Comparison of ENCODE assay signal across 1 cellular context in the genomic region with DNA sequence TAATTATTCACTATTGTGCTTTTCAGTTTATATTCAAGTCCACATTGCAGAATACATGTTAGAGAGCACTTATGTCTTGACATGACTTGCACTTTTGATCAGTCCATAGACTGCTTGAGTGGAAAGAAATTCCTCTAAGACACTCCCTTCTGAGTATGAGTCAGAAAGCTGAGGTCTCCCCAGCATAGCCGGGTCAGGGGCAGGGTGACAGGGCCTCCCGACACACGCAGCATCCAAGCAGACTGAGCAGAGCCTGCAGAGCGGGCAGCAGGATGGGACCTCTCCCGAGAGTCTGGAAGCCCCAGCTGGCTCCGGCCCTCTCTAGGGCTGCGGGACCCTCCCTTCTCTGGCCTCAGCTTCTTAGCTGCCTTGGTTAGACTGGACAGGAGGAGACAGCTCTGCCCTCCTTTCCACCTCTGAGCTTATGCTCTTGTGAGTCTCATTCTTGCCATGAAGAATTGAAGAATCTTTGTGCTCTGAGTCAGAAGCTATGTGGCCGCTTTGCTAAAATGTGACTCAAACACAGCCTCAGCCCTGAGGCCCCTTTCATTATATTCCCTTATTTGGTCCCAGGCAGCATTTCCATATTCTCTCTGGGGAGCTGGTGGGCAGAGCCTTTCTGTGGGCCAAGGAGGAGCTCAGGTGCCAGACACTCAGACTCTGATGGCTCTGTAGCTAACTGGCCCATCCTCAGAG.
TF ChIP-seq lines count a peak whose summit lies in the region.

No MANE protein-coding gene starts in this region.

TF ChIP-seq in K562, 482 proteins besides CTCF, POLR2A, EP300 and RAD21 (continues in another document):
- TF ChIP-seq, protein P1, sequence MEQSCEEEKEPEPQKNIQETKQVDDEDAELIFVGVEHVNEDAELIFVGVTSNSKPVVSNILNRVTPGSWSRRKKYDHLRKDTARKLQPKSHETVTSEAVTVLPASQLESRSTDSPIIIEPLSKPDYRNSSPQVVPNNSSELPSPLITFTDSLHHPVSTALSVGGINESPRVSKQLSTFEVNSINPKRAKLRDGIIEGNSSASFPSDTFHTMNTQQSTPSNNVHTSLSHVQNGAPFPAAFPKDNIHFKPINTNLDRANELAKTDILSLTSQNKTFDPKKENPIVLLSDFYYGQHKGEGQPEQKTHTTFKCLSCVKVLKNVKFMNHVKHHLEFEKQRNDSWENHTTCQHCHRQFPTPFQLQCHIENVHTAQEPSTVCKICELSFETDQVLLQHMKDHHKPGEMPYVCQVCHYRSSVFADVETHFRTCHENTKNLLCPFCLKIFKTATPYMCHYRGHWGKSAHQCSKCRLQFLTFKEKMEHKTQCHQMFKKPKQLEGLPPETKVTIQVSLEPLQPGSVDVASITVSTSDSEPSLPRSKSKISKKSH (CRISPR knock-in tag; IDR thresholded peaks at IDR 0.05) = no peak
- no peak for TF ChIP-seq SMARCB1 (IDR thresholded peaks at IDR 0.05; ENCODE audit: insufficient read length, low read depth)
- TF ChIP-seq NR1H2 (CRISPR knock-in tag; IDR thresholded peaks at IDR 0.05) = no peak
- no peak for TF ChIP-seq PHB (CRISPR knock-in tag; IDR thresholded peaks at IDR 0.05)
- no peak for TF ChIP-seq TAF15 (IDR thresholded peaks at IDR 0.05; ENCODE audit: low read depth, low read length)
- 0 out of 2 replicates have a peak, but pooled peaks have one; percentile 29 for TF ChIP-seq CXXC5 (CRISPR knock-in tag; IDR thresholded peaks at IDR 0.05)
- peak; percentile 45; the same call in 1 of the 2 replicates for TF ChIP-seq BACH1 (tag; IDR thresholded peaks at IDR 0.05)
- TF ChIP-seq MCM5 (IDR thresholded peaks at IDR 0.05; ENCODE audit: low read depth) = no peak
- TF ChIP-seq NRF1 (conservative IDR thresholded peaks at IDR 0.05 in 1 of 2, IDR thresholded peaks at IDR 0.05 in 1 of 2) = peak; percentile 62 to 68
- TF ChIP-seq, protein P2, sequence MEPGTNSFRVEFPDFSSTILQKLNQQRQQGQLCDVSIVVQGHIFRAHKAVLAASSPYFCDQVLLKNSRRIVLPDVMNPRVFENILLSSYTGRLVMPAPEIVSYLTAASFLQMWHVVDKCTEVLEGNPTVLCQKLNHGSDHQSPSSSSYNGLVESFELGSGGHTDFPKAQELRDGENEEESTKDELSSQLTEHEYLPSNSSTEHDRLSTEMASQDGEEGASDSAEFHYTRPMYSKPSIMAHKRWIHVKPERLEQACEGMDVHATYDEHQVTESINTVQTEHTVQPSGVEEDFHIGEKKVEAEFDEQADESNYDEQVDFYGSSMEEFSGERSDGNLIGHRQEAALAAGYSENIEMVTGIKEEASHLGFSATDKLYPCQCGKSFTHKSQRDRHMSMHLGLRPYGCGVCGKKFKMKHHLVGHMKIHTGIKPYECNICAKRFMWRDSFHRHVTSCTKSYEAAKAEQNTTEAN (CRISPR knock-in tag; IDR thresholded peaks at IDR 0.05) = no peak
- TF ChIP-seq, protein P3, sequence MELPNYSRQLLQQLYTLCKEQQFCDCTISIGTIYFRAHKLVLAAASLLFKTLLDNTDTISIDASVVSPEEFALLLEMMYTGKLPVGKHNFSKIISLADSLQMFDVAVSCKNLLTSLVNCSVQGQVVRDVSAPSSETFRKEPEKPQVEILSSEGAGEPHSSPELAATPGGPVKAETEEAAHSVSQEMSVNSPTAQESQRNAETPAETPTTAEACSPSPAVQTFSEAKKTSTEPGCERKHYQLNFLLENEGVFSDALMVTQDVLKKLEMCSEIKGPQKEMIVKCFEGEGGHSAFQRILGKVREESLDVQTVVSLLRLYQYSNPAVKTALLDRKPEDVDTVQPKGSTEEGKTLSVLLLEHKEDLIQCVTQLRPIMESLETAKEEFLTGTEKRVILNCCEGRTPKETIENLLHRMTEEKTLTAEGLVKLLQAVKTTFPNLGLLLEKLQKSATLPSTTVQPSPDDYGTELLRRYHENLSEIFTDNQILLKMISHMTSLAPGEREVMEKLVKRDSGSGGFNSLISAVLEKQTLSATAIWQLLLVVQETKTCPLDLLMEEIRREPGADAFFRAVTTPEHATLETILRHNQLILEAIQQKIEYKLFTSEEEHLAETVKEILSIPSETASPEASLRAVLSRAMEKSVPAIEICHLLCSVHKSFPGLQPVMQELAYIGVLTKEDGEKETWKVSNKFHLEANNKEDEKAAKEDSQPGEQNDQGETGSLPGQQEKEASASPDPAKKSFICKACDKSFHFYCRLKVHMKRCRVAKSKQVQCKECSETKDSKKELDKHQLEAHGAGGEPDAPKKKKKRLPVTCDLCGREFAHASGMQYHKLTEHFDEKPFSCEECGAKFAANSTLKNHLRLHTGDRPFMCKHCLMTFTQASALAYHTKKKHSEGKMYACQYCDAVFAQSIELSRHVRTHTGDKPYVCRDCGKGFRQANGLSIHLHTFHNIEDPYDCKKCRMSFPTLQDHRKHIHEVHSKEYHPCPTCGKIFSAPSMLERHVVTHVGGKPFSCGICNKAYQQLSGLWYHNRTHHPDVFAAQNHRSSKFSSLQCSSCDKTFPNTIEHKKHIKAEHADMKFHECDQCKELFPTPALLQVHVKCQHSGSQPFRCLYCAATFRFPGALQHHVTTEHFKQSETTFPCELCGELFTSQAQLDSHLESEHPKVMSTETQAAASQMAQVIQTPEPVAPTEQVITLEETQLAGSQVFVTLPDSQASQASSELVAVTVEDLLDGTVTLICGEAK (IDR thresholded peaks at IDR 0.05) = no peak
- TF ChIP-seq, protein P3 (CRISPR knock-in tag; IDR thresholded peaks at IDR 0.05) = no peak
- no peak for TF ChIP-seq RBM22 (IDR thresholded peaks at IDR 0.05; ENCODE audit: low read depth, low read length, poor library complexity, severe bottlenecking)
- TF ChIP-seq GTF2E2 (tag; IDR thresholded peaks at IDR 0.05) = peak; percentile 83
- peak; percentile 32; the same call in 1 of the 2 replicates for TF ChIP-seq CBFA2T3 (IDR thresholded peaks at IDR 0.05)
- TF ChIP-seq HSF4 (CRISPR knock-in tag; IDR thresholded peaks at IDR 0.05; ENCODE audit: borderline replicate concordance) = no peak
- TF ChIP-seq, protein P4, sequence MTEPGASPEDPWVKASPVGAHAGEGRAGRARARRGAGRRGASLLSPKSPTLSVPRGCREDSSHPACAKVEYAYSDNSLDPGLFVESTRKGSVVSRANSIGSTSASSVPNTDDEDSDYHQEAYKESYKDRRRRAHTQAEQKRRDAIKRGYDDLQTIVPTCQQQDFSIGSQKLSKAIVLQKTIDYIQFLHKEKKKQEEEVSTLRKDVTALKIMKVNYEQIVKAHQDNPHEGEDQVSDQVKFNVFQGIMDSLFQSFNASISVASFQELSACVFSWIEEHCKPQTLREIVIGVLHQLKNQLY (CRISPR knock-in tag; conservative IDR thresholded peaks at IDR 0.05) = no peak
- no peak for TF ChIP-seq ZNF311 (CRISPR knock-in tag; IDR thresholded peaks at IDR 0.05)
- no peak for TF ChIP-seq ZFP1 (CRISPR knock-in tag; IDR thresholded peaks at IDR 0.05)
- no peak for TF ChIP-seq HLTF (IDR thresholded peaks at IDR 0.05)
- TF ChIP-seq CREBBP (IDR thresholded peaks at IDR 0.05; ENCODE audit: low read depth, low read length) = no peak
- TF ChIP-seq, protein P5, sequence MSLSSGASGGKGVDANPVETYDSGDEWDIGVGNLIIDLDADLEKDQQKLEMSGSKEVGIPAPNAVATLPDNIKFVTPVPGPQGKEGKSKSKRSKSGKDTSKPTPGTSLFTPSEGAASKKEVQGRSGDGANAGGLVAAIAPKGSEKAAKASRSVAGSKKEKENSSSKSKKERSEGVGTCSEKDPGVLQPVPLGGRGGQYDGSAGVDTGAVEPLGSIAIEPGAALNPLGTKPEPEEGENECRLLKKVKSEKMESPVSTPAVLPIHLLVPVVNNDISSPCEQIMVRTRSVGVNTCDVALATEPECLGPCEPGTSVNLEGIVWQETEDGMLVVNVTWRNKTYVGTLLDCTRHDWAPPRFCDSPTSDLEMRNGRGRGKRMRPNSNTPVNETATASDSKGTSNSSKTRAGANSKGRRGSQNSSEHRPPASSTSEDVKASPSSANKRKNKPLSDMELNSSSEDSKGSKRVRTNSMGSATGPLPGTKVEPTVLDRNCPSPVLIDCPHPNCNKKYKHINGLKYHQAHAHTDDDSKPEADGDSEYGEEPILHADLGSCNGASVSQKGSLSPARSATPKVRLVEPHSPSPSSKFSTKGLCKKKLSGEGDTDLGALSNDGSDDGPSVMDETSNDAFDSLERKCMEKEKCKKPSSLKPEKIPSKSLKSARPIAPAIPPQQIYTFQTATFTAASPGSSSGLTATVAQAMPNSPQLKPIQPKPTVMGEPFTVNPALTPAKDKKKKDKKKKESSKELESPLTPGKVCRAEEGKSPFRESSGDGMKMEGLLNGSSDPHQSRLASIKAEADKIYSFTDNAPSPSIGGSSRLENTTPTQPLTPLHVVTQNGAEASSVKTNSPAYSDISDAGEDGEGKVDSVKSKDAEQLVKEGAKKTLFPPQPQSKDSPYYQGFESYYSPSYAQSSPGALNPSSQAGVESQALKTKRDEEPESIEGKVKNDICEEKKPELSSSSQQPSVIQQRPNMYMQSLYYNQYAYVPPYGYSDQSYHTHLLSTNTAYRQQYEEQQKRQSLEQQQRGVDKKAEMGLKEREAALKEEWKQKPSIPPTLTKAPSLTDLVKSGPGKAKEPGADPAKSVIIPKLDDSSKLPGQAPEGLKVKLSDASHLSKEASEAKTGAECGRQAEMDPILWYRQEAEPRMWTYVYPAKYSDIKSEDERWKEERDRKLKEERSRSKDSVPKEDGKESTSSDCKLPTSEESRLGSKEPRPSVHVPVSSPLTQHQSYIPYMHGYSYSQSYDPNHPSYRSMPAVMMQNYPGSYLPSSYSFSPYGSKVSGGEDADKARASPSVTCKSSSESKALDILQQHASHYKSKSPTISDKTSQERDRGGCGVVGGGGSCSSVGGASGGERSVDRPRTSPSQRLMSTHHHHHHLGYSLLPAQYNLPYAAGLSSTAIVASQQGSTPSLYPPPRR (CRISPR knock-in tag; IDR thresholded peaks at IDR 0.05; ENCODE audit: borderline replicate concordance) = no peak
- TF ChIP-seq, protein P6, sequence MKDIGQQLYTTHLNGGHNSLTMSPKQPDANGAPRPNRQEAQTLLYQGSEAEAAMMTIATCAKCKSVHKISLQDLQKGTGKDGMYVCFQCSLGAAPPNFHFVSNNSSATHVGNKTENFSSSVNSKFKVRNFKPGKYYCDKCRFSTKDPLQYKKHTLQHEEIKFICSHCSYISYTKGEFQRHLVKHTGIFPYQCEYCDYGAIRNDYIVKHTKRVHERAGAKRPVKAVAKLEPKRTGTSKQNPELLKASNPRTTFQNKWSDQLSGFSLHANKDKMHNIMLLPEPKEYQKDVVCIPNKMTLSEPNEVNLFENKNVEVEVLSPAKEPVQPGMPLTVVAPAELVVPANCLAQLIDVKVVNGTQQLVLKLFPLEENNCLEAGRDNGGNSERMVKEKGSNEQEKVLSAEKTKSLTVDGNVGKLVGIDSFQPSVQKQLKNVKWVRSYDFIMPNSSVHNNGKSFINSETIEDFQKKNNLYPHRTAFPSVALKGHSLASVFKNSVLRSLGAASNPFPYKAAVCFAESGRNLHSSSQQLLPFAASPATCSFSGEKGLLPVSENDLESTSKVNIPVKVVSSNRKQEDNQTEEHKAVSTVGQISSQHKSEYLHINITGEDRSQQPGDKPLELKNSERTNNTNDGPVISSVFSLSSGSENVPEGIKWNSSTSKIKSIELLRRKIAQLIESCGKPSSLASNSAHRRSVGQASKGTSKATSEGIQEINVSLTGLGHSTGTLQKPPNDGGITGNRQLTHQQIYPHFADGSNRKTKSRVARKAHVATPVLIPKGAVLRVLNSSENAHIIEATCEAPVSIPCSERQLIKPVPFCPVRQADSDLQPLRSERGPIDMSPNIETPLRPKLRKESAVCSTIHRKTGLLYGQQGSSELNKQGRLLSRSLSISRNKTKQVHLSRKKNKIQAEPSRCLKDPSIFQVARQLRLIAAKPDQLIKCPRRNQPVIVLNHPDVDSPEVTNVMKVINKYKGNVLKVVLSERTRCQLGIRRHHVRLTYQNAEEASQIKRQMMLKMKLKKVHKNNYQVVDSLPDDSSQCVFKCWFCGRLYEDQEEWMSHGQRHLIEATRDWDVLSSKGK (CRISPR knock-in tag; IDR thresholded peaks at IDR 0.05) = no peak
- TF ChIP-seq BHLHE40 (IDR thresholded peaks at IDR 0.05; ENCODE audit: low read length) = 0 out of 2 replicates have a peak, but pooled peaks have one; percentile 31
- TF ChIP-seq SAFB2 (IDR thresholded peaks at IDR 0.05; ENCODE audit: borderline replicate concordance, low read depth, low read length, severe bottlenecking) = no peak
- peak; percentile 99 for TF ChIP-seq ZNF316 (IDR thresholded peaks at IDR 0.05)
- no peak for TF ChIP-seq ZNF778 (CRISPR knock-in tag; IDR thresholded peaks at IDR 0.05)
- 0 out of 2 replicates have a peak, but pooled peaks have one; percentile 23 for TF ChIP-seq MTA1 (IDR thresholded peaks at IDR 0.05; ENCODE audit: borderline replicate concordance)
- TF ChIP-seq FOSL1 (tag; conservative IDR thresholded peaks at IDR 0.05) = peak; percentile 98
- TF ChIP-seq GABPB1 (CRISPR knock-in tag; IDR thresholded peaks at IDR 0.05) = no peak
- TF ChIP-seq LARP7 (IDR thresholded peaks at IDR 0.05) = no peak
- TF ChIP-seq ZNF324 (CRISPR knock-in tag; IDR thresholded peaks at IDR 0.05) = no peak
- no peak for TF ChIP-seq PTRF (tag; IDR thresholded peaks at IDR 0.05)
- 0 out of 2 replicates have a peak, but pooled peaks have one; percentile 56 for TF ChIP-seq ZNF766 (CRISPR knock-in tag; conservative IDR thresholded peaks at IDR 0.05)
- no peak for TF ChIP-seq NFIC (IDR thresholded peaks at IDR 0.05)
- TF ChIP-seq STAT5A (IDR thresholded peaks at IDR 0.05; ENCODE audit: borderline replicate concordance, low read length) = no peak
- peak; percentile 92 for TF ChIP-seq MAFK (IDR thresholded peaks at IDR 0.05; ENCODE audit: low read length)
- TF ChIP-seq KAT2B (IDR thresholded peaks at IDR 0.05; ENCODE audit: low read depth, low read length) = no peak
- TF ChIP-seq SIN3B (IDR thresholded peaks at IDR 0.05; ENCODE audit: low read depth) = no peak
- TF ChIP-seq ZNF197 (CRISPR knock-in tag; IDR thresholded peaks at IDR 0.05; ENCODE audit: low read depth) = no peak
- TF ChIP-seq BCOR (IDR thresholded peaks at IDR 0.05) = no peak
- TF ChIP-seq NUFIP1 (IDR thresholded peaks at IDR 0.05; ENCODE audit: partially characterized antibody) = no peak
